14 cellular contexts compared by ENCODE assay signal in genomic region chr20:5919634-5920544, GRCh38. TPM values are rescaled to one million over a fixed set of nuclear protein-coding genes. Genes with fewer than 3 reads are reported as not detected.
A peak's percentile ranks its signal among the peaks of the same experiment; 100 is the strongest.
DNase-seq lines count a peak whose midpoint lies in the region; ATAC-seq and TF ChIP-seq lines count a peak whose summit lies in the region.
"Had no signal": no experiment of that assay in that cellular context is flagged by ENCODE, and none has a peak within 500 bp of the region (broad histone marks: within the 10 kb centered on the region; RNA-seq: fewer than 3 reads in every experiment).

No MANE protein-coding gene starts in this region.

- peak; percentile 69 for ATAC-seq in esophagus mucosa
- ATAC-seq: gastrocnemius medialis had no signal

- no peak for TF ChIP-seq EP300 in SK-N-SH (IDR thresholded peaks at IDR 0.05; ENCODE audit: borderline replicate concordance in 1 of 2, low read depth in 1 of 2, low read length in 1 of 2)

- H3K9me2 ChIP-seq in SK-N-SH: no peaks in the 10 kb centered on the region

- intact Hi-C loops in tibial artery (cut with DNase I; ENCODE audit: low total_unique reads) (no loop called here), vagina (cut with DNase I) (no loop called here)

- H3K9ac ChIP-seq in SK-N-SH: no peak overlapping the region

- no peaks in the 10 kb centered on the region for H4K20me1 ChIP-seq in SK-N-SH (ENCODE audit: insufficient read depth)

- H3K79me2 ChIP-seq in SK-N-SH (ENCODE audit: insufficient read depth): no peaks in the 10 kb centered on the region

- H3K9me3 ChIP-seq in SK-N-SH (no peaks in the 10 kb centered on the region), tibial artery (no peaks in the 10 kb centered on the region), vagina (no peaks in the 10 kb centered on the region)
- H3K9me3 ChIP-seq: gastrocnemius medialis had no signal

- peak overlapping the region; percentile 79 for H3K4me2 ChIP-seq in SK-N-SH

- POLR2A ChIA-PET in SK-N-SH (lab: Yijun Ruan, JAX): interaction anchor here (0.6 kb wide), 1 partner anchor 18 kb away, joined by 3 read pairs; no protein-coding TSS in a partner anchor

- peak overlapping the region; percentile 39; the same call in 1 of the 2 replicates for H2AFZ ChIP-seq in SK-N-SH (ENCODE audit: low read depth)

- H3K4me1 ChIP-seq in SK-N-SH (ENCODE audit: control insufficient read depth in 1 of 2, insufficient read depth in 2 of 2, low read depth in 1 of 2, low read length in 1 of 2): peaks cover 0 to 14% of the 10 kb centered on the region in 2 experiments; a peak in 1 of 4 replicates
- no peaks in the 10 kb centered on the region for H3K4me1 ChIP-seq in tibial artery
- no peaks in the 10 kb centered on the region for H3K4me1 ChIP-seq in vagina
- H3K4me1 ChIP-seq: gastrocnemius medialis had no signal

- peak; percentile 47 for DNase-seq in A172 (ENCODE audit: low spot score)
- peak; percentile 36 for DNase-seq in COLO829 (ENCODE audit: low spot score)
- DNase-seq in SK-N-SH: no peak
- DNase-seq in tibial artery: no peak
- DNase-seq in KBM-7: no peak
- DNase-seq in vagina (ENCODE audit: extremely low spot score in 2 of 2): no peak
- no peak for DNase-seq in AG08396 (ENCODE audit: low spot score)
- DNase-seq: activated effector memory CD4-positive, alpha-beta T cell treated with Interleukin-2 at 50 U/mL for 16 hours; cortex of kidney; gastrocnemius medialis; H7; stimulated activated naive CD4-positive, alpha-beta T cell had no signal

- H3K27ac ChIP-seq in SK-N-SH (ENCODE audit: low read depth in 2 of 2, low read length in 1 of 2): peak overlapping the region; percentile 53 to 77; a peak in 2 of 4 replicates
- H3K27ac ChIP-seq in tibial artery: no peak overlapping the region
- no peak overlapping the region for H3K27ac ChIP-seq in vagina
- H3K27ac ChIP-seq: gastrocnemius medialis had no signal

- H3F3A ChIP-seq in SK-N-SH (replicated peaks; ENCODE audit: insufficient read depth): peaks cover 9% of the 10 kb centered on the region

- in situ Hi-C loops in KBM-7 (cut with MboI; ENCODE audit: low pct_unique_long_range_greater_than_20kb, low sequenced_read_pairs): no loop called here

- TF ChIP-seq CTCF in SK-N-SH (IDR thresholded peaks at IDR 0.05) (no peak), tibial artery (IDR thresholded peaks at IDR 0.05) (no peak), vagina (IDR thresholded peaks at IDR 0.05) (no peak)

- WGBS in SK-N-SH (ENCODE audit: low lambda C conversion rate): 76% methylated on average over 7 of the region's 7 CpGs

- no peak for TF ChIP-seq POLR2A in vagina (IDR thresholded peaks at IDR 0.05)

- H3K36me3 ChIP-seq in SK-N-SH (replicated peaks in 1 of 2; ENCODE audit: control insufficient read depth in 1 of 2, insufficient read depth in 2 of 2, low read length in 1 of 2): no peaks in the 10 kb centered on the region
- H3K36me3 ChIP-seq in tibial artery: no peaks in the 10 kb centered on the region
- no peaks in the 10 kb centered on the region for H3K36me3 ChIP-seq in vagina
- H3K36me3 ChIP-seq: gastrocnemius medialis had no signal

- TF ChIP-seq RAD21 in SK-N-SH (IDR thresholded peaks at IDR 0.05; ENCODE audit: low read length): no peak

- H3K27me3 ChIP-seq in SK-N-SH (ENCODE audit: insufficient read depth) (no peaks in the 10 kb centered on the region), tibial artery (peaks cover 0 to 4% of the 10 kb centered on the region in 2 donors), vagina (no peaks in the 10 kb centered on the region)
- H3K27me3 ChIP-seq: gastrocnemius medialis had no signal

- H3K4me3 ChIP-seq in SK-N-SH (ENCODE audit: low read depth in 2 of 2, low read length in 1 of 2): no peak overlapping the region
- no peak overlapping the region for H3K4me3 ChIP-seq in tibial artery
- no peak overlapping the region for H3K4me3 ChIP-seq in vagina
- H3K4me3 ChIP-seq: gastrocnemius medialis had no signal

- CTCF ChIA-PET in SK-N-SH (lab: Yijun Ruan, JAX): interaction anchor here (0.7 to 1.4 kb wide), 2 partner anchors 351 to 390 kb away, joined by 3 read pairs; no protein-coding TSS in a partner anchor

TF ChIP-seq in SK-N-SH, 30 proteins besides CTCF, POLR2A, EP300 and RAD21:
- TF ChIP-seq FOXM1 (IDR thresholded peaks at IDR 0.05; ENCODE audit: low read depth) (no peak), EZH2phosphoT487 (IDR thresholded peaks at IDR 0.05; ENCODE audit: borderline replicate concordance, low read depth) (no peak), JUND (IDR thresholded peaks at IDR 0.05) (no peak)

RNA-seq across cellular contexts. Expression of gene CHGB, which starts 8.6 kb away (rescaled TPM):
- total RNA-seq in A172 (2014; rRNA removed; shearing (Covaris generic)): 0.03 and 0.34 TPM in 2 replicates
- 5.2 and 10.2 TPM in 2 replicates for polyA plus RNA-seq in SK-N-SH (2012; rRNA removed)
- 15.8 and 18.6 TPM in 2 replicates for polyA plus RNA-seq in SK-N-SH (2012; cell fraction: cytosol; rRNA removed)
- 1.8 and 2.5 TPM in 2 replicates for polyA plus RNA-seq in SK-N-SH (2012; cell fraction: nucleus; rRNA removed)
- total RNA-seq in esophagus mucosa (0.12 TPM), vagina (18.7 TPM)
- polyA plus RNA-seq: IgD-negative memory B cell had no signal

RNA-seq across cellular contexts. Expression of gene TRMT6, which starts 30.4 kb away (rescaled TPM):
- total RNA-seq in A172 (2014; rRNA removed; shearing (Covaris generic)): 28.8 and 37.3 TPM in 2 replicates
- 16.1 and 16.8 TPM in 2 replicates for polyA plus RNA-seq in SK-N-SH (2012; rRNA removed)
- polyA plus RNA-seq in SK-N-SH (2012; cell fraction: cytosol; rRNA removed): 18.9 and 23.5 TPM in 2 replicates
- polyA plus RNA-seq in SK-N-SH (2012; cell fraction: nucleus; rRNA removed): 7.9 and 13.8 TPM in 2 replicates
- total RNA-seq in esophagus mucosa (12.6 TPM), vagina (9.6 TPM)

RNA-seq across cellular contexts. Expression of gene MCM8, which starts 30.6 kb away (rescaled TPM):
- total RNA-seq in A172 (2014; rRNA removed; shearing (Covaris generic)): 39.2 and 51.6 TPM in 2 replicates
- polyA plus RNA-seq in SK-N-SH (2012; rRNA removed): 4.0 and 5.9 TPM in 2 replicates
- 6.7 and 6.9 TPM in 2 replicates for polyA plus RNA-seq in SK-N-SH (2012; cell fraction: cytosol; rRNA removed)
- polyA plus RNA-seq in SK-N-SH (2012; cell fraction: nucleus; rRNA removed): 2.9 and 4.9 TPM in 2 replicates
- 5.7 TPM for total RNA-seq in esophagus mucosa
- total RNA-seq in vagina: 2.5 TPM

Comparison
In these comparisons a context has a peak if more than half of its experiments do, and no peak if none do; other contexts are left out.
1. DNase-seq: peak in A172 (single experiment) and COLO829 (single experiment); none in SK-N-SH (single experiment), tibial artery (0 of 2), KBM-7 (single experiment), vagina (0 of 2) and AG08396 (single experiment).
2. H3K27ac ChIP-seq: peak in SK-N-SH (2 of 2); none in tibial artery (0 of 2) and vagina (single experiment).
3. RNA of gene CHGB, which starts 8.6 kb away (total RNA-seq): 18.7 TPM in vagina (single experiment); 0.12 TPM in esophagus mucosa (single experiment) and 0.03 to 0.34 TPM in A172; every median in the first group is over 10 times any median in the second.